1 cellular context compared by ENCODE assay signal in genomic region chr14:20617138-20618003, GRCh38.
TF ChIP-seq lines count a peak whose summit lies in the region.

No MANE protein-coding gene starts in this region.

TF ChIP-seq in GM12878, 131 proteins besides CTCF, POLR2A, EP300 and RAD21 (continues in another document):
- no peak for TF ChIP-seq HDAC6 (IDR thresholded peaks at IDR 0.05; ENCODE audit: unreplicated experiment)
- TF ChIP-seq, protein P1, sequence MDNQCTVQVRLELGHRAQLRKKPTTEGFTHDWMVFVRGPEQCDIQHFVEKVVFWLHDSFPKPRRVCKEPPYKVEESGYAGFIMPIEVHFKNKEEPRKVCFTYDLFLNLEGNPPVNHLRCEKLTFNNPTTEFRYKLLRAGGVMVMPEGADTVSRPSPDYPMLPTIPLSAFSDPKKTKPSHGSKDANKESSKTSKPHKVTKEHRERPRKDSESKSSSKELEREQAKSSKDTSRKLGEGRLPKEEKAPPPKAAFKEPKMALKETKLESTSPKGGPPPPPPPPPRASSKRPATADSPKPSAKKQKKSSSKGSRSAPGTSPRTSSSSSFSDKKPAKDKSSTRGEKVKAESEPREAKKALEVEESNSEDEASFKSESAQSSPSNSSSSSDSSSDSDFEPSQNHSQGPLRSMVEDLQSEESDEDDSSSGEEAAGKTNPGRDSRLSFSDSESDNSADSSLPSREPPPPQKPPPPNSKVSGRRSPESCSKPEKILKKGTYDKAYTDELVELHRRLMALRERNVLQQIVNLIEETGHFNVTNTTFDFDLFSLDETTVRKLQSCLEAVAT (IDR thresholded peaks at IDR 0.05): peak; percentile 37; the same call in 1 of the 2 replicates
- TF ChIP-seq JUNB (IDR thresholded peaks at IDR 0.05): no peak
- TF ChIP-seq ZNF207 (IDR thresholded peaks at IDR 0.05; ENCODE audit: borderline replicate concordance): no peak
- no peak for TF ChIP-seq BCL3 (IDR thresholded peaks at IDR 0.05; ENCODE audit: borderline replicate concordance, insufficient read depth, low read depth, low read length, poor library complexity, severe bottlenecking)
- TF ChIP-seq ZNF217 (IDR thresholded peaks at IDR 0.05): peak; percentile 74; the same call in 1 of the 2 replicates
- TF ChIP-seq, protein P2, sequence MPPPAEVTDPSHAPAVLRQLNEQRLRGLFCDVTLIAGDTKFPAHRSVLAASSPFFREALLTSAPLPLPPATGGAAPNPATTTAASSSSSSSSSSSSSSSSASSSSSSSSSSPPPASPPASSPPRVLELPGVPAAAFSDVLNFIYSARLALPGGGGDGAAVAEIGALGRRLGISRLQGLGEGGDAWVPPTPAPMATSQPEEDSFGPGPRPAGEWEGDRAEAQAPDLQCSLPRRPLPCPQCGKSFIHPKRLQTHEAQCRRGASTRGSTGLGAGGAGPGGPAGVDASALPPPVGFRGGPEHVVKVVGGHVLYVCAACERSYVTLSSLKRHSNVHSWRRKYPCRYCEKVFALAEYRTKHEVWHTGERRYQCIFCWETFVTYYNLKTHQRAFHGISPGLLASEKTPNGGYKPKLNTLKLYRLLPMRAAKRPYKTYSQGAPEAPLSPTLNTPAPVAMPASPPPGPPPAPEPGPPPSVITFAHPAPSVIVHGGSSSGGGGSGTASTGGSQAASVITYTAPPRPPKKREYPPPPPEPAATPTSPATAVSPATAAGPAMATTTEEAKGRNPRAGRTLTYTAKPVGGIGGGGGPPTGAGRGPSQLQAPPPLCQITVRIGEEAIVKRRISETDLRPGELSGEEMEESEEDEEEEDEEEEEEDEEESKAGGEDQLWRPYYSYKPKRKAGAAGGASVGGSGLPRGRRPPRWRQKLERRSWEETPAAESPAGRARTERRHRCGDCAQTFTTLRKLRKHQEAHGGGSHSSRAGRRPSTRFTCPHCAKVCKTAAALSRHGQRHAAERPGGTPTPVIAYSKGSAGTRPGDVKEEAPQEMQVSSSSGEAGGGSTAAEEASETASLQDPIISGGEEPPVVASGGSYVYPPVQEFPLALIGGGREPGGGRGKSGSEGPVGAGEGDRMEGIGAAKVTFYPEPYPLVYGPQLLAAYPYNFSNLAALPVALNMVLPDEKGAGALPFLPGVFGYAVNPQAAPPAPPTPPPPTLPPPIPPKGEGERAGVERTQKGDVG (CRISPR knock-in tag; IDR thresholded peaks at IDR 0.05): peak; percentile 78; the same call in 1 of the 2 replicates
- TF ChIP-seq CBFB (IDR thresholded peaks at IDR 0.05; ENCODE audit: low read depth): peak; percentile 43; the same call in 1 of the 2 replicates
- TF ChIP-seq, protein P3, sequence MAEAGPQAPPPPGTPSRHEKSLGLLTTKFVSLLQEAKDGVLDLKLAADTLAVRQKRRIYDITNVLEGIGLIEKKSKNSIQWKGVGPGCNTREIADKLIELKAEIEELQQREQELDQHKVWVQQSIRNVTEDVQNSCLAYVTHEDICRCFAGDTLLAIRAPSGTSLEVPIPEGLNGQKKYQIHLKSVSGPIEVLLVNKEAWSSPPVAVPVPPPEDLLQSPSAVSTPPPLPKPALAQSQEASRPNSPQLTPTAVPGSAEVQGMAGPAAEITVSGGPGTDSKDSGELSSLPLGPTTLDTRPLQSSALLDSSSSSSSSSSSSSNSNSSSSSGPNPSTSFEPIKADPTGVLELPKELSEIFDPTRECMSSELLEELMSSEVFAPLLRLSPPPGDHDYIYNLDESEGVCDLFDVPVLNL (IDR thresholded peaks at IDR 0.05; ENCODE audit: low read depth, low read length): no peak
- TF ChIP-seq HDAC2 (IDR thresholded peaks at IDR 0.05): no peak
- no peak for TF ChIP-seq ZZZ3 (IDR thresholded peaks at IDR 0.05; ENCODE audit: control insufficient read depth, insufficient read length, low read depth)
- TF ChIP-seq ZNF592 (IDR thresholded peaks at IDR 0.05): no peak
- TF ChIP-seq, protein P4, sequence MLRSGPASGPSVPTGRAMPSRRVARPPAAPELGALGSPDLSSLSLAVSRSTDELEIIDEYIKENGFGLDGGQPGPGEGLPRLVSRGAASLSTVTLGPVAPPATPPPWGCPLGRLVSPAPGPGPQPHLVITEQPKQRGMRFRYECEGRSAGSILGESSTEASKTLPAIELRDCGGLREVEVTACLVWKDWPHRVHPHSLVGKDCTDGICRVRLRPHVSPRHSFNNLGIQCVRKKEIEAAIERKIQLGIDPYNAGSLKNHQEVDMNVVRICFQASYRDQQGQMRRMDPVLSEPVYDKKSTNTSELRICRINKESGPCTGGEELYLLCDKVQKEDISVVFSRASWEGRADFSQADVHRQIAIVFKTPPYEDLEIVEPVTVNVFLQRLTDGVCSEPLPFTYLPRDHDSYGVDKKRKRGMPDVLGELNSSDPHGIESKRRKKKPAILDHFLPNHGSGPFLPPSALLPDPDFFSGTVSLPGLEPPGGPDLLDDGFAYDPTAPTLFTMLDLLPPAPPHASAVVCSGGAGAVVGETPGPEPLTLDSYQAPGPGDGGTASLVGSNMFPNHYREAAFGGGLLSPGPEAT (IDR thresholded peaks at IDR 0.05; ENCODE audit: low read depth): no peak
- no peak for TF ChIP-seq CEBPZ (IDR thresholded peaks at IDR 0.05; ENCODE audit: low read depth, low read length)
- no peak for TF ChIP-seq MXI1 (IDR thresholded peaks at IDR 0.05; ENCODE audit: low read depth, low read length)
- TF ChIP-seq PKNOX1 (IDR thresholded peaks at IDR 0.05): no peak
- no peak for TF ChIP-seq SIX5 (IDR thresholded peaks at IDR 0.05; ENCODE audit: low read depth, low read length, severe bottlenecking)
- no peak for TF ChIP-seq SREBF1 (IDR thresholded peaks at IDR 0.05; ENCODE audit: low read length)
- TF ChIP-seq STAT1 (conservative IDR thresholded peaks at IDR 0.05): no peak
- TF ChIP-seq, protein P5, sequence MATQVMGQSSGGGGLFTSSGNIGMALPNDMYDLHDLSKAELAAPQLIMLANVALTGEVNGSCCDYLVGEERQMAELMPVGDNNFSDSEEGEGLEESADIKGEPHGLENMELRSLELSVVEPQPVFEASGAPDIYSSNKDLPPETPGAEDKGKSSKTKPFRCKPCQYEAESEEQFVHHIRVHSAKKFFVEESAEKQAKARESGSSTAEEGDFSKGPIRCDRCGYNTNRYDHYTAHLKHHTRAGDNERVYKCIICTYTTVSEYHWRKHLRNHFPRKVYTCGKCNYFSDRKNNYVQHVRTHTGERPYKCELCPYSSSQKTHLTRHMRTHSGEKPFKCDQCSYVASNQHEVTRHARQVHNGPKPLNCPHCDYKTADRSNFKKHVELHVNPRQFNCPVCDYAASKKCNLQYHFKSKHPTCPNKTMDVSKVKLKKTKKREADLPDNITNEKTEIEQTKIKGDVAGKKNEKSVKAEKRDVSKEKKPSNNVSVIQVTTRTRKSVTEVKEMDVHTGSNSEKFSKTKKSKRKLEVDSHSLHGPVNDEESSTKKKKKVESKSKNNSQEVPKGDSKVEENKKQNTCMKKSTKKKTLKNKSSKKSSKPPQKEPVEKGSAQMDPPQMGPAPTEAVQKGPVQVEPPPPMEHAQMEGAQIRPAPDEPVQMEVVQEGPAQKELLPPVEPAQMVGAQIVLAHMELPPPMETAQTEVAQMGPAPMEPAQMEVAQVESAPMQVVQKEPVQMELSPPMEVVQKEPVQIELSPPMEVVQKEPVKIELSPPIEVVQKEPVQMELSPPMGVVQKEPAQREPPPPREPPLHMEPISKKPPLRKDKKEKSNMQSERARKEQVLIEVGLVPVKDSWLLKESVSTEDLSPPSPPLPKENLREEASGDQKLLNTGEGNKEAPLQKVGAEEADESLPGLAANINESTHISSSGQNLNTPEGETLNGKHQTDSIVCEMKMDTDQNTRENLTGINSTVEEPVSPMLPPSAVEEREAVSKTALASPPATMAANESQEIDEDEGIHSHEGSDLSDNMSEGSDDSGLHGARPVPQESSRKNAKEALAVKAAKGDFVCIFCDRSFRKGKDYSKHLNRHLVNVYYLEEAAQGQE (IDR thresholded peaks at IDR 0.05; ENCODE audit: low read depth, low read length): no peak
- TF ChIP-seq MYC (IDR thresholded peaks at IDR 0.05; ENCODE audit: insufficient read depth, insufficient read length, insufficient replicate concordance, low read length, severe bottlenecking): no peak
- TF ChIP-seq MEF2A (IDR thresholded peaks at IDR 0.05; ENCODE audit: insufficient read depth, low read depth, low read length): no peak
- no peak for TF ChIP-seq NFIC (IDR thresholded peaks at IDR 0.05; ENCODE audit: low read depth, low read length)
- TF ChIP-seq KLF5 (IDR thresholded peaks at IDR 0.05; ENCODE audit: partially characterized antibody): no peak
- TF ChIP-seq SMAD5 (IDR thresholded peaks at IDR 0.05; ENCODE audit: low read depth): no peak
- no peak for TF ChIP-seq NRF1 (conservative IDR thresholded peaks at IDR 0.05; ENCODE audit: low read depth, low read length)
- TF ChIP-seq YY1 (IDR thresholded peaks at IDR 0.05; ENCODE audit: low read depth, low read length): no peak
- TF ChIP-seq BCL11A (IDR thresholded peaks at IDR 0.05; ENCODE audit: low read depth, low read length): no peak
- TF ChIP-seq CBX3 (IDR thresholded peaks at IDR 0.05; ENCODE audit: borderline replicate concordance, low read depth): no peak
- TF ChIP-seq, protein P6, sequence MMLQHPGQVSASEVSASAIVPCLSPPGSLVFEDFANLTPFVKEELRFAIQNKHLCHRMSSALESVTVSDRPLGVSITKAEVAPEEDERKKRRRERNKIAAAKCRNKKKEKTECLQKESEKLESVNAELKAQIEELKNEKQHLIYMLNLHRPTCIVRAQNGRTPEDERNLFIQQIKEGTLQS (IDR thresholded peaks at IDR 0.05; ENCODE audit: borderline replicate concordance, extremely low read depth, low read depth, low read length): no peak
- no peak for TF ChIP-seq YBX1 (IDR thresholded peaks at IDR 0.05)
- TF ChIP-seq STAT3 (IDR thresholded peaks at IDR 0.05; ENCODE audit: low read depth, low read length): no peak
- TF ChIP-seq MTA3 (IDR thresholded peaks at IDR 0.05; ENCODE audit: borderline replicate concordance, low read length): no peak
- no peak for TF ChIP-seq BRCA1 (IDR thresholded peaks at IDR 0.05; ENCODE audit: low read depth, low read length)
- TF ChIP-seq ZNF384 (IDR thresholded peaks at IDR 0.05; ENCODE audit: borderline replicate concordance, low read depth, low read length): no peak; the same call in 1 of the 2 replicates
- no peak for TF ChIP-seq ETV6 (conservative IDR thresholded peaks at IDR 0.05 in 1 of 2, IDR thresholded peaks at IDR 0.05 in 1 of 2; ENCODE audit: borderline replicate concordance in 1 of 2, low read depth in 1 of 2)
- TF ChIP-seq FOXK2 (IDR thresholded peaks at IDR 0.05): no peak
- TF ChIP-seq ZNF274 (IDR thresholded peaks at IDR 0.05; ENCODE audit: insufficient read depth, insufficient read length): no peak
